In genomic region chr4:1795304-1796195, GRCh38 we compare ENCODE assay signal across 1 cellular context.
TF ChIP-seq lines count a peak whose summit lies in the region.

No MANE protein-coding gene starts in this region.

TF ChIP-seq in HepG2, 621 proteins besides CTCF, POLR2A, EP300 and RAD21 (continued from another document and continues in another):
- no peak for TF ChIP-seq EZH2 (conservative IDR thresholded peaks at IDR 0.05; ENCODE audit: low read depth, low read length)
- no peak; the same call in 1 of the 2 replicates for TF ChIP-seq GZF1 (CRISPR knock-in tag; IDR thresholded peaks at IDR 0.05)
- peak; percentile 86 for TF ChIP-seq ZFX (CRISPR knock-in tag; IDR thresholded peaks at IDR 0.05; ENCODE audit: low read depth)
- TF ChIP-seq MYC (CRISPR knock-in tag; IDR thresholded peaks at IDR 0.05; ENCODE audit: borderline replicate concordance), result peak; percentile 79; the same call in 1 of the 2 replicates
- TF ChIP-seq FOXO4 (CRISPR knock-in tag; conservative IDR thresholded peaks at IDR 0.05), result 0 out of 2 replicates have a peak, but pooled peaks have one; percentile 88
- peak; percentile 73 to 96 for TF ChIP-seq NR2F1 (CRISPR knock-in tag; IDR thresholded peaks at IDR 0.05)
- peak; percentile 34; the same call in 1 of the 2 replicates for TF ChIP-seq DMAP1 (CRISPR knock-in tag; IDR thresholded peaks at IDR 0.05)
- peak; percentile 41; the same call in 1 of the 2 replicates for TF ChIP-seq GATAD1 (CRISPR knock-in tag; IDR thresholded peaks at IDR 0.05)
- TF ChIP-seq POLR2G (IDR thresholded peaks at IDR 0.05; ENCODE audit: low read depth, low read length), result peak; percentile 89
- no peak for TF ChIP-seq ZNF432 (CRISPR knock-in tag; IDR thresholded peaks at IDR 0.05; ENCODE audit: borderline replicate concordance)
- TF ChIP-seq IRF9 (CRISPR knock-in tag; IDR thresholded peaks at IDR 0.05; ENCODE audit: borderline replicate concordance), result no peak
- no peak for TF ChIP-seq ZNF367 (CRISPR knock-in tag; IDR thresholded peaks at IDR 0.05; ENCODE audit: borderline replicate concordance)
- no peak for TF ChIP-seq HOXA7 (CRISPR knock-in tag; IDR thresholded peaks at IDR 0.05)
- TF ChIP-seq CREM (IDR thresholded peaks at IDR 0.05), result peak; percentile 65
- TF ChIP-seq CREM (CRISPR knock-in tag; IDR thresholded peaks at IDR 0.05), result no peak
- no peak for TF ChIP-seq HMGA1 (CRISPR knock-in tag; conservative IDR thresholded peaks at IDR 0.05)
- no peak for TF ChIP-seq XBP1 (CRISPR knock-in tag; IDR thresholded peaks at IDR 0.05)
- 0 out of 2 replicates have a peak, but pooled peaks have one; percentile 40 for TF ChIP-seq SNAPC2 (CRISPR knock-in tag; IDR thresholded peaks at IDR 0.05)
- TF ChIP-seq ZSCAN12 (CRISPR knock-in tag; IDR thresholded peaks at IDR 0.05), result no peak
- TF ChIP-seq KLF12 (CRISPR knock-in tag; IDR thresholded peaks at IDR 0.05; ENCODE audit: borderline replicate concordance), result peak; percentile 49; the same call in 1 of the 2 replicates
- no peak for TF ChIP-seq TBP (CRISPR knock-in tag; IDR thresholded peaks at IDR 0.05)
- TF ChIP-seq ZFP62 (CRISPR knock-in tag; IDR thresholded peaks at IDR 0.05), result no peak
- TF ChIP-seq THAP8 (CRISPR knock-in tag; IDR thresholded peaks at IDR 0.05; ENCODE audit: borderline replicate concordance), result no peak
- no peak for TF ChIP-seq PCBP2 (optimal IDR thresholded peaks at IDR 0.05; ENCODE audit: low read depth, low read length, poor library complexity, severe bottlenecking)
- peak; percentile 70 for TF ChIP-seq BCL3 (CRISPR knock-in tag; IDR thresholded peaks at IDR 0.05)
- TF ChIP-seq ZNF749 (CRISPR knock-in tag; IDR thresholded peaks at IDR 0.05; ENCODE audit: borderline replicate concordance), result peak; percentile 51; the same call in 1 of the 2 replicates
- TF ChIP-seq ZBTB39 (CRISPR knock-in tag; IDR thresholded peaks at IDR 0.05), result 0 out of 2 replicates have a peak, but pooled peaks have one; percentile 73
- 0 out of 2 replicates have a peak, but pooled peaks have one; percentile 11 for TF ChIP-seq SMAD1 (CRISPR knock-in tag; IDR thresholded peaks at IDR 0.05; ENCODE audit: borderline replicate concordance, low read depth)
- peak; percentile 81 for TF ChIP-seq XRCC5 (optimal IDR thresholded peaks at IDR 0.05; ENCODE audit: low read length)
- TF ChIP-seq FOXO1 (CRISPR knock-in tag; IDR thresholded peaks at IDR 0.05), result 0 out of 2 replicates have a peak, but pooled peaks have one; percentile 18
- peak; percentile 49 for TF ChIP-seq FOXA3 (CRISPR knock-in tag; IDR thresholded peaks at IDR 0.05)
- TF ChIP-seq SPEN (CRISPR knock-in tag; IDR thresholded peaks at IDR 0.05; ENCODE audit: low read depth), result 0 out of 2 replicates have a peak, but pooled peaks have one; percentile 43
- no peak for TF ChIP-seq ZSCAN9 (CRISPR knock-in tag; IDR thresholded peaks at IDR 0.05; ENCODE audit: borderline replicate concordance)
- peak; percentile 99 for TF ChIP-seq PAXIP1 (CRISPR knock-in tag; conservative IDR thresholded peaks at IDR 0.05)
- TF ChIP-seq ZNF766 (CRISPR knock-in tag; IDR thresholded peaks at IDR 0.05; ENCODE audit: borderline replicate concordance), result 0 out of 2 replicates have a peak, but pooled peaks have one; percentile 17
- peak; percentile 78 for TF ChIP-seq KDM2A (CRISPR knock-in tag; IDR thresholded peaks at IDR 0.05; ENCODE audit: borderline replicate concordance, low read depth)
- TF ChIP-seq FLYWCH1 (CRISPR knock-in tag; IDR thresholded peaks at IDR 0.05), result no peak
- 0 out of 2 replicates have a peak, but pooled peaks have one; percentile 18 for TF ChIP-seq ZKSCAN5 (CRISPR knock-in tag; IDR thresholded peaks at IDR 0.05)
- no peak for TF ChIP-seq GPBP1L1 (CRISPR knock-in tag; IDR thresholded peaks at IDR 0.05)
- 0 out of 2 replicates have a peak, but pooled peaks have one; percentile 25 for TF ChIP-seq TBX3 (IDR thresholded peaks at IDR 0.05; ENCODE audit: borderline replicate concordance)
- TF ChIP-seq ZNF781 (CRISPR knock-in tag; IDR thresholded peaks at IDR 0.05; ENCODE audit: borderline replicate concordance, not compliant biosample characterization), result no peak
- TF ChIP-seq ZNF740 (CRISPR knock-in tag; IDR thresholded peaks at IDR 0.05), result peak; percentile 96
- peak; percentile 38 for TF ChIP-seq MXD1 (CRISPR knock-in tag; IDR thresholded peaks at IDR 0.05)
- no peak for TF ChIP-seq ZSCAN22 (CRISPR knock-in tag; IDR thresholded peaks at IDR 0.05)
- TF ChIP-seq NR0B2 (CRISPR knock-in tag; IDR thresholded peaks at IDR 0.05), result peak; percentile 86
- peak; percentile 88; the same call in 1 of the 2 replicates for TF ChIP-seq CHD4 (IDR thresholded peaks at IDR 0.05; ENCODE audit: borderline replicate concordance, low read length)
- TF ChIP-seq ZNF512 (CRISPR knock-in tag; IDR thresholded peaks at IDR 0.05), result no peak
- TF ChIP-seq ZBTB26 (CRISPR knock-in tag; IDR thresholded peaks at IDR 0.05; ENCODE audit: borderline replicate concordance), result peak; percentile 33; the same call in 1 of the 2 replicates
- no peak for TF ChIP-seq TCF12 (IDR thresholded peaks at IDR 0.05)
- peak; percentile 90 for TF ChIP-seq TCF12 (CRISPR knock-in tag; IDR thresholded peaks at IDR 0.05)
- peak; percentile 94 for TF ChIP-seq NCOR1 (IDR thresholded peaks at IDR 0.05; ENCODE audit: borderline replicate concordance, low read length)
